ENCODE assay signal across 1 cellular context in the genomic region with DNA sequence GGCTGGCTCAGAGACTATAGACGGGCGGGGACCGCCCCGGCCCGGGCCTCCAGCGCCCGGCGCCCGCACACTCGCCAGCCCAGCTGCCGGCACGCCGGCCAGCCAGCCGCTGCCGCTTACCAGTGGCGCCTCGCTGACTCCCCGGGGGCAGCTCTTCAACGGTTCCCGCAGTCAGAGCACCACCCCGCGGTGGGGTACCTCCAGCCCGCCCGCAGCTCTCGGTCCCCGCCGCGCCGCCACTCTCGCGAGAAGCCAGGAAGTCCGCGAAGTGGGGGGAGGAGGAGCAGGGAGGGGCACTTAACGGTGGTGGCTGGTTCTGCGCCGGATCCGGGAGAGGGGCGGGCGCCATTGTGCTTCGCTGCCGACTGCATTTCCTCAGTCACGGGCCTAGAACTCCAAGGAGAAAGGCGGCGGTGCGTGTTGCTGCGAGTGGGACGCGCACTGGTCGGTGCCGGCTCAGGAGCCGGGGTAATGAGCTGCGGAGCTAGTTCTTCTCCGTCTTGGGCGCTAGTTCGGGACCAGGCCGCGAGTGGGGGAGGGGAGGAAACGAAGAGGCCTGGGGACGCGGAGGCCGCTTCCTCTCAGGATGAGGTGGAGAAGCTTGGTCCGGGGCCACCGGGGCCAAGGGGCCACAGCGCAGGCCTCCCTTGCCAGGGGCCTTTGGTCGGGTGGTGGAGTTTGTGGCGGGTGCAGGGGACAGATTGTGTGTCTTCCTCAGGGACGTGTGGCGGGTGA.
TF ChIP-seq lines count a peak whose summit lies in the region.

A gene with protein sequence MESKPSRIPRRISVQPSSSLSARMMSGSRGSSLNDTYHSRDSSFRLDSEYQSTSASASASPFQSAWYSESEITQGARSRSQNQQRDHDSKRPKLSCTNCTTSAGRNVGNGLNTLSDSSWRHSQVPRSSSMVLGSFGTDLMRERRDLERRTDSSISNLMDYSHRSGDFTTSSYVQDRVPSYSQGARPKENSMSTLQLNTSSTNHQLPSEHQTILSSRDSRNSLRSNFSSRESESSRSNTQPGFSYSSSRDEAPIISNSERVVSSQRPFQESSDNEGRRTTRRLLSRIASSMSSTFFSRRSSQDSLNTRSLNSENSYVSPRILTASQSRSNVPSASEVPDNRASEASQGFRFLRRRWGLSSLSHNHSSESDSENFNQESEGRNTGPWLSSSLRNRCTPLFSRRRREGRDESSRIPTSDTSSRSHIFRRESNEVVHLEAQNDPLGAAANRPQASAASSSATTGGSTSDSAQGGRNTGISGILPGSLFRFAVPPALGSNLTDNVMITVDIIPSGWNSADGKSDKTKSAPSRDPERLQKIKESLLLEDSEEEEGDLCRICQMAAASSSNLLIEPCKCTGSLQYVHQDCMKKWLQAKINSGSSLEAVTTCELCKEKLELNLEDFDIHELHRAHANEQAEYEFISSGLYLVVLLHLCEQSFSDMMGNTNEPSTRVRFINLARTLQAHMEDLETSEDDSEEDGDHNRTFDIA (plus strand): TSS at position 313 of the 735 bp plus-strand sequence. CDS start 16,517 bp downstream, outside the sequence.

TF ChIP-seq in HepG2, 621 proteins besides CTCF, POLR2A, EP300 and RAD21 (continued from another document and continues in another):
- peak; percentile 94 for TF ChIP-seq TARDBP (CRISPR knock-in tag; IDR thresholded peaks at IDR 0.05)
- peak; percentile 79 for TF ChIP-seq HMG20B (CRISPR knock-in tag; conservative IDR thresholded peaks at IDR 0.05)
- TF ChIP-seq, protein P1, sequence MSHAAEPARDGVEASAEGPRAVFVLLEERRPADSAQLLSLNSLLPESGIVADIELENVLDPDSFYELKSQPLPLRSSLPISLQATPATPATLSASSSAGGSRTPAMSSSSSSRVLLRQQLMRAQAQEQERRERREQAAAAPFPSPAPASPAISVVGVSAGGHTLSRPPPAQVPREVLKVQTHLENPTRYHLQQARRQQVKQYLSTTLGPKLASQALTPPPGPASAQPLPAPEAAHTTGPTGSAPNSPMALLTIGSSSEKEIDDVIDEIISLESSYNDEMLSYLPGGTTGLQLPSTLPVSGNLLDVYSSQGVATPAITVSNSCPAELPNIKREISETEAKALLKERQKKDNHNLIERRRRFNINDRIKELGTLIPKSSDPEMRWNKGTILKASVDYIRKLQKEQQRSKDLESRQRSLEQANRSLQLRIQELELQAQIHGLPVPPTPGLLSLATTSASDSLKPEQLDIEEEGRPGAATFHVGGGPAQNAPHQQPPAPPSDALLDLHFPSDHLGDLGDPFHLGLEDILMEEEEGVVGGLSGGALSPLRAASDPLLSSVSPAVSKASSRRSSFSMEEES (CRISPR knock-in tag; IDR thresholded peaks at IDR 0.05), result peak; percentile 86
- peak; percentile 95 for TF ChIP-seq ZNF335 (CRISPR knock-in tag; IDR thresholded peaks at IDR 0.05)
- TF ChIP-seq, protein P2, sequence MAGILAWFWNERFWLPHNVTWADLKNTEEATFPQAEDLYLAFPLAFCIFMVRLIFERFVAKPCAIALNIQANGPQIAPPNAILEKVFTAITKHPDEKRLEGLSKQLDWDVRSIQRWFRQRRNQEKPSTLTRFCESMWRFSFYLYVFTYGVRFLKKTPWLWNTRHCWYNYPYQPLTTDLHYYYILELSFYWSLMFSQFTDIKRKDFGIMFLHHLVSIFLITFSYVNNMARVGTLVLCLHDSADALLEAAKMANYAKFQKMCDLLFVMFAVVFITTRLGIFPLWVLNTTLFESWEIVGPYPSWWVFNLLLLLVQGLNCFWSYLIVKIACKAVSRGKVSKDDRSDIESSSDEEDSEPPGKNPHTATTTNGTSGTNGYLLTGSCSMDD (CRISPR knock-in tag; IDR thresholded peaks at IDR 0.05), result no peak
- no peak; the same call in 1 of the 2 replicates for TF ChIP-seq ZNF775 (CRISPR knock-in tag; IDR thresholded peaks at IDR 0.05; ENCODE audit: borderline replicate concordance)
- peak; percentile 97 for TF ChIP-seq ZNF234 (CRISPR knock-in tag; conservative IDR thresholded peaks at IDR 0.05)
- TF ChIP-seq HNRNPUL1 (IDR thresholded peaks at IDR 0.05; ENCODE audit: low read depth, low read length), result peak; percentile 48; the same call in 1 of the 2 replicates
- peak; percentile 90 for TF ChIP-seq GABPB1 (CRISPR knock-in tag; IDR thresholded peaks at IDR 0.05)
- TF ChIP-seq, protein P3, sequence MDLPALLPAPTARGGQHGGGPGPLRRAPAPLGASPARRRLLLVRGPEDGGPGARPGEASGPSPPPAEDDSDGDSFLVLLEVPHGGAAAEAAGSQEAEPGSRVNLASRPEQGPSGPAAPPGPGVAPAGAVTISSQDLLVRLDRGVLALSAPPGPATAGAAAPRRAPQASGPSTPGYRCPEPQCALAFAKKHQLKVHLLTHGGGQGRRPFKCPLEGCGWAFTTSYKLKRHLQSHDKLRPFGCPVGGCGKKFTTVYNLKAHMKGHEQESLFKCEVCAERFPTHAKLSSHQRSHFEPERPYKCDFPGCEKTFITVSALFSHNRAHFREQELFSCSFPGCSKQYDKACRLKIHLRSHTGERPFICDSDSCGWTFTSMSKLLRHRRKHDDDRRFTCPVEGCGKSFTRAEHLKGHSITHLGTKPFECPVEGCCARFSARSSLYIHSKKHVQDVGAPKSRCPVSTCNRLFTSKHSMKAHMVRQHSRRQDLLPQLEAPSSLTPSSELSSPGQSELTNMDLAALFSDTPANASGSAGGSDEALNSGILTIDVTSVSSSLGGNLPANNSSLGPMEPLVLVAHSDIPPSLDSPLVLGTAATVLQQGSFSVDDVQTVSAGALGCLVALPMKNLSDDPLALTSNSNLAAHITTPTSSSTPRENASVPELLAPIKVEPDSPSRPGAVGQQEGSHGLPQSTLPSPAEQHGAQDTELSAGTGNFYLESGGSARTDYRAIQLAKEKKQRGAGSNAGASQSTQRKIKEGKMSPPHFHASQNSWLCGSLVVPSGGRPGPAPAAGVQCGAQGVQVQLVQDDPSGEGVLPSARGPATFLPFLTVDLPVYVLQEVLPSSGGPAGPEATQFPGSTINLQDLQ (CRISPR knock-in tag; IDR thresholded peaks at IDR 0.05), result peak; percentile 97
- no peak for TF ChIP-seq KAT2B (IDR thresholded peaks at IDR 0.05; ENCODE audit: borderline replicate concordance, low read depth, low read length)
- TF ChIP-seq CBX2 (IDR thresholded peaks at IDR 0.05; ENCODE audit: low read depth, low read length), result no peak
- TF ChIP-seq CBX2 (CRISPR knock-in tag; IDR thresholded peaks at IDR 0.05; ENCODE audit: low read depth), result peak; percentile 90; the same call in 1 of the 2 replicates
- TF ChIP-seq, protein P4, sequence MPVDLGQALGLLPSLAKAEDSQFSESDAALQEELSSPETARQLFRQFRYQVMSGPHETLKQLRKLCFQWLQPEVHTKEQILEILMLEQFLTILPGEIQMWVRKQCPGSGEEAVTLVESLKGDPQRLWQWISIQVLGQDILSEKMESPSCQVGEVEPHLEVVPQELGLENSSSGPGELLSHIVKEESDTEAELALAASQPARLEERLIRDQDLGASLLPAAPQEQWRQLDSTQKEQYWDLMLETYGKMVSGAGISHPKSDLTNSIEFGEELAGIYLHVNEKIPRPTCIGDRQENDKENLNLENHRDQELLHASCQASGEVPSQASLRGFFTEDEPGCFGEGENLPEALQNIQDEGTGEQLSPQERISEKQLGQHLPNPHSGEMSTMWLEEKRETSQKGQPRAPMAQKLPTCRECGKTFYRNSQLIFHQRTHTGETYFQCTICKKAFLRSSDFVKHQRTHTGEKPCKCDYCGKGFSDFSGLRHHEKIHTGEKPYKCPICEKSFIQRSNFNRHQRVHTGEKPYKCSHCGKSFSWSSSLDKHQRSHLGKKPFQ (CRISPR knock-in tag; IDR thresholded peaks at IDR 0.05; ENCODE audit: insufficient replicate concordance), result peak; percentile 97
- TF ChIP-seq, protein P5, sequence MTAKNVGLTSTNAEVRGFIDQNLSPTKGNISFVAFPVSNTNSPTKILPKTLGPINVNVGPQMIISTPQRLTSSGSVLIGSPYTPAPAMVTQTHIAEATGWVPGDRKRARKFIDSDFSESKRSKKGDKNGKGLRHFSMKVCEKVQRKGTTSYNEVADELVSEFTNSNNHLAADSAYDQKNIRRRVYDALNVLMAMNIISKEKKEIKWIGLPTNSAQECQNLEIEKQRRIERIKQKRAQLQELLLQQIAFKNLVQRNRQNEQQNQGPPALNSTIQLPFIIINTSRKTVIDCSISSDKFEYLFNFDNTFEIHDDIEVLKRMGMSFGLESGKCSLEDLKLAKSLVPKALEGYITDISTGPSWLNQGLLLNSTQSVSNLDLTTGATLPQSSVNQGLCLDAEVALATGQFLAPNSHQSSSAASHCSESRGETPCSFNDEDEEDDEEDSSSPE (CRISPR knock-in tag; IDR thresholded peaks at IDR 0.05), result peak; percentile 92
- TF ChIP-seq, protein P6, sequence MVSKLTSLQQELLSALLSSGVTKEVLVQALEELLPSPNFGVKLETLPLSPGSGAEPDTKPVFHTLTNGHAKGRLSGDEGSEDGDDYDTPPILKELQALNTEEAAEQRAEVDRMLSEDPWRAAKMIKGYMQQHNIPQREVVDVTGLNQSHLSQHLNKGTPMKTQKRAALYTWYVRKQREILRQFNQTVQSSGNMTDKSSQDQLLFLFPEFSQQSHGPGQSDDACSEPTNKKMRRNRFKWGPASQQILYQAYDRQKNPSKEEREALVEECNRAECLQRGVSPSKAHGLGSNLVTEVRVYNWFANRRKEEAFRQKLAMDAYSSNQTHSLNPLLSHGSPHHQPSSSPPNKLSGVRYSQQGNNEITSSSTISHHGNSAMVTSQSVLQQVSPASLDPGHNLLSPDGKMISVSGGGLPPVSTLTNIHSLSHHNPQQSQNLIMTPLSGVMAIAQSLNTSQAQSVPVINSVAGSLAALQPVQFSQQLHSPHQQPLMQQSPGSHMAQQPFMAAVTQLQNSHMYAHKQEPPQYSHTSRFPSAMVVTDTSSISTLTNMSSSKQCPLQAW (CRISPR knock-in tag; IDR thresholded peaks at IDR 0.05), result peak; percentile 97
- 0 out of 2 replicates have a peak, but pooled peaks have one; percentile 30 for TF ChIP-seq ZNF549 (CRISPR knock-in tag; IDR thresholded peaks at IDR 0.05)
- no peak for TF ChIP-seq SMARCE1 (IDR thresholded peaks at IDR 0.05; ENCODE audit: borderline replicate concordance)
- TF ChIP-seq, protein P7, sequence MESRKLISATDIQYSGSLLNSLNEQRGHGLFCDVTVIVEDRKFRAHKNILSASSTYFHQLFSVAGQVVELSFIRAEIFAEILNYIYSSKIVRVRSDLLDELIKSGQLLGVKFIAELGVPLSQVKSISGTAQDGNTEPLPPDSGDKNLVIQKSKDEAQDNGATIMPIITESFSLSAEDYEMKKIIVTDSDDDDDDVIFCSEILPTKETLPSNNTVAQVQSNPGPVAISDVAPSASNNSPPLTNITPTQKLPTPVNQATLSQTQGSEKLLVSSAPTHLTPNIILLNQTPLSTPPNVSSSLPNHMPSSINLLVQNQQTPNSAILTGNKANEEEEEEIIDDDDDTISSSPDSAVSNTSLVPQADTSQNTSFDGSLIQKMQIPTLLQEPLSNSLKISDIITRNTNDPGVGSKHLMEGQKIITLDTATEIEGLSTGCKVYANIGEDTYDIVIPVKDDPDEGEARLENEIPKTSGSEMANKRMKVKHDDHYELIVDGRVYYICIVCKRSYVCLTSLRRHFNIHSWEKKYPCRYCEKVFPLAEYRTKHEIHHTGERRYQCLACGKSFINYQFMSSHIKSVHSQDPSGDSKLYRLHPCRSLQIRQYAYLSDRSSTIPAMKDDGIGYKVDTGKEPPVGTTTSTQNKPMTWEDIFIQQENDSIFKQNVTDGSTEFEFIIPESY (CRISPR knock-in tag; IDR thresholded peaks at IDR 0.05), result peak; percentile 77; the same call in 1 of the 2 replicates
- TF ChIP-seq ZNF589 (CRISPR knock-in tag; conservative IDR thresholded peaks at IDR 0.05), result 0 out of 2 replicates have a peak, but pooled peaks have one; percentile 28
- peak; percentile 89 for TF ChIP-seq ZNF138 (CRISPR knock-in tag; IDR thresholded peaks at IDR 0.05; ENCODE audit: low read depth)
- TF ChIP-seq, protein P8, sequence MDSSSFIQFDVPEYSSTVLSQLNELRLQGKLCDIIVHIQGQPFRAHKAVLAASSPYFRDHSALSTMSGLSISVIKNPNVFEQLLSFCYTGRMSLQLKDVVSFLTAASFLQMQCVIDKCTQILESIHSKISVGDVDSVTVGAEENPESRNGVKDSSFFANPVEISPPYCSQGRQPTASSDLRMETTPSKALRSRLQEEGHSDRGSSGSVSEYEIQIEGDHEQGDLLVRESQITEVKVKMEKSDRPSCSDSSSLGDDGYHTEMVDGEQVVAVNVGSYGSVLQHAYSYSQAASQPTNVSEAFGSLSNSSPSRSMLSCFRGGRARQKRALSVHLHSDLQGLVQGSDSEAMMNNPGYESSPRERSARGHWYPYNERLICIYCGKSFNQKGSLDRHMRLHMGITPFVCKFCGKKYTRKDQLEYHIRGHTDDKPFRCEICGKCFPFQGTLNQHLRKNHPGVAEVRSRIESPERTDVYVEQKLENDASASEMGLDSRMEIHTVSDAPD (CRISPR knock-in tag; IDR thresholded peaks at IDR 0.05), result peak; percentile 92
- TF ChIP-seq REL (CRISPR knock-in tag; conservative IDR thresholded peaks at IDR 0.05), result no peak
- no peak for TF ChIP-seq ZNF530 (CRISPR knock-in tag; IDR thresholded peaks at IDR 0.05; ENCODE audit: low read depth)
- TF ChIP-seq MXI1 (IDR thresholded peaks at IDR 0.05; ENCODE audit: borderline replicate concordance, low read depth, low read length), result peak; percentile 92
- peak; percentile 99 for TF ChIP-seq ZNF619 (CRISPR knock-in tag; IDR thresholded peaks at IDR 0.05)
- no peak for TF ChIP-seq NONO (IDR thresholded peaks at IDR 0.05)
- peak; percentile 100 for TF ChIP-seq NONO (CRISPR knock-in tag; conservative IDR thresholded peaks at IDR 0.05)
- TF ChIP-seq ZNF17 (CRISPR knock-in tag; IDR thresholded peaks at IDR 0.05), result peak; percentile 89; the same call in 1 of the 2 replicates
- no peak; the same call in 1 of the 2 replicates for TF ChIP-seq ZFP36L1 (CRISPR knock-in tag; IDR thresholded peaks at IDR 0.05)
- TF ChIP-seq HOXA5 (CRISPR knock-in tag; IDR thresholded peaks at IDR 0.05), result peak; percentile 83
- TF ChIP-seq, protein P9, sequence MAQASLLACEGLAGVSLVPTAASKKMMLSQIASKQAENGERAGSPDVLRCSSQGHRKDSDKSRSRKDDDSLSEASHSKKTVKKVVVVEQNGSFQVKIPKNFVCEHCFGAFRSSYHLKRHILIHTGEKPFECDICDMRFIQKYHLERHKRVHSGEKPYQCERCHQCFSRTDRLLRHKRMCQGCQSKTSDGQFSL (CRISPR knock-in tag; IDR thresholded peaks at IDR 0.05), result peak; percentile 97
- TF ChIP-seq, protein P10, sequence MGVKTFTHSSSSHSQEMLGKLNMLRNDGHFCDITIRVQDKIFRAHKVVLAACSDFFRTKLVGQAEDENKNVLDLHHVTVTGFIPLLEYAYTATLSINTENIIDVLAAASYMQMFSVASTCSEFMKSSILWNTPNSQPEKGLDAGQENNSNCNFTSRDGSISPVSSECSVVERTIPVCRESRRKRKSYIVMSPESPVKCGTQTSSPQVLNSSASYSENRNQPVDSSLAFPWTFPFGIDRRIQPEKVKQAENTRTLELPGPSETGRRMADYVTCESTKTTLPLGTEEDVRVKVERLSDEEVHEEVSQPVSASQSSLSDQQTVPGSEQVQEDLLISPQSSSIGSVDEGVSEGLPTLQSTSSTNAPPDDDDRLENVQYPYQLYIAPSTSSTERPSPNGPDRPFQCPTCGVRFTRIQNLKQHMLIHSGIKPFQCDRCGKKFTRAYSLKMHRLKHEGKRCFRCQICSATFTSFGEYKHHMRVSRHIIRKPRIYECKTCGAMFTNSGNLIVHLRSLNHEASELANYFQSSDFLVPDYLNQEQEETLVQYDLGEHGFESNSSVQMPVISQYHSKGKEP (CRISPR knock-in tag; IDR thresholded peaks at IDR 0.05), result no peak; the same call in 1 of the 2 replicates
- no peak for TF ChIP-seq RORA (CRISPR knock-in tag; IDR thresholded peaks at IDR 0.05)
- peak; percentile 96 for TF ChIP-seq PRPF4 (IDR thresholded peaks at IDR 0.05; ENCODE audit: low read depth, low read length, poor library complexity, severe bottlenecking)
- TF ChIP-seq IRX3 (CRISPR knock-in tag; IDR thresholded peaks at IDR 0.05; ENCODE audit: borderline replicate concordance, low read depth), result peak; percentile 93
- TF ChIP-seq KLF6 (CRISPR knock-in tag; IDR thresholded peaks at IDR 0.05), result peak; percentile 97
- TF ChIP-seq, protein P11, sequence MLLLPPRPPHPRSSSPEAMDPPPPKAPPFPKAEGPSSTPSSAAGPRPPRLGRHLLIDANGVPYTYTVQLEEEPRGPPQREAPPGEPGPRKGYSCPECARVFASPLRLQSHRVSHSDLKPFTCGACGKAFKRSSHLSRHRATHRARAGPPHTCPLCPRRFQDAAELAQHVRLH (CRISPR knock-in tag; IDR thresholded peaks at IDR 0.05; ENCODE audit: borderline replicate concordance, low read depth), result peak; percentile 95; the same call in 1 of the 2 replicates
